22 cellular contexts compared by ENCODE assay signal in the genomic region with DNA sequence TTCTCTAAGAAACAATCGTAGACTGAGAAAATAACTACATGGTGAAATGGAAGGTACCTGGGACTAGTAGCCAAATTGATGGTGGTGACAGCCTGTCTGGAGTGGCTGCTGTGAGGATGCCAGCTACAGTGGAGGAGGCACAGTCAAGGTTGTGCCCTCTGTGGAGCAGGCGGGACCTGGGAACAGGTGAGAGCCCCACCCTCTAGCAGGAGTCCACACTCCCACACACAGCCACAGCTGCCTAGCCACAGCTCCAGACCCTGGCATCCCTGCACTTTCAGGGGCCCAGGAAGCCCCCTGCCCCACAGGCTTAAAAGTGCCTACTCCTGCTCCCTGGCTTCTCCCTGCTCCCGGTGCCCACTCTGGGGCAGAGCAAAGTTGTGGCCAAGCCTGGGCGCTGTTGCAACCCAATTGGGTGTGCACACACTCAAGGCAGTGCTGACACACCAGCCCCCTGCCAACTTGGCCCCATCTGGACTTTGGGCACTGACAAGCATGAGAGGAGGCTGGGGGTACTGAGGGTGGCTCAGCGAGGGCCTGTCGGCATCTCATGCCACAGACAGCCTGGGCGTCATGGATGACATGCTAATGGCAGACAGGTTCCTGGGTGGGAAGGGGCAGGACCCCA.
DNase-seq lines count a peak whose midpoint lies in the region; ATAC-seq, FAIRE-seq and TF ChIP-seq lines count a peak whose summit lies in the region.
"Had no signal": no experiment of that assay in that cellular context is flagged by ENCODE, and none has a peak within 500 bp of the region (broad histone marks: within the 10 kb centered on the region; RNA-seq: fewer than 3 reads in every experiment).

No MANE protein-coding gene starts in this region.

- no peaks in the 10 kb centered on the region for H3K27me3 ChIP-seq in naive thymus-derived CD4-positive, alpha-beta T cell (ENCODE audit: control insufficient read depth in 2 of 2, insufficient read depth in 2 of 2, low read length in 2 of 2)
- H3K27me3 ChIP-seq in spleen (replicated peaks in 1 of 7), result no peaks in the 10 kb centered on the region
- no peaks in the 10 kb centered on the region for H3K27me3 ChIP-seq in upper lobe of right lung
- no peaks in the 10 kb centered on the region for H3K27me3 ChIP-seq in endodermal cell (ENCODE audit: control insufficient read depth, insufficient read depth, low read length, poor library complexity, severe bottlenecking)
- H3K27me3 ChIP-seq: BLaER1 had no signal

- H3K4me1 ChIP-seq in kidney (ENCODE audit: control insufficient read depth in 1 of 2, insufficient read depth in 1 of 2, low read depth in 1 of 2, low read length in 2 of 2) (no peaks in the 10 kb centered on the region), spleen (no peaks in the 10 kb centered on the region), upper lobe of right lung (no peaks in the 10 kb centered on the region), endodermal cell (ENCODE audit: control insufficient read depth, insufficient read depth, low read length) (no peaks in the 10 kb centered on the region)
- no peaks in the 10 kb centered on the region for H3K4me1 ChIP-seq in naive thymus-derived CD4-positive, alpha-beta T cell (ENCODE audit: control insufficient read depth in 2 of 2, insufficient read depth in 2 of 2, low read length in 2 of 2)
- H3K4me1 ChIP-seq: BLaER1 had no signal

- no peaks in the 10 kb centered on the region for H3K36me3 ChIP-seq in kidney (ENCODE audit: control insufficient read depth in 1 of 2, insufficient read depth in 2 of 2, low read length in 2 of 2)
- no peaks in the 10 kb centered on the region for H3K36me3 ChIP-seq in naive thymus-derived CD4-positive, alpha-beta T cell (ENCODE audit: control insufficient read depth in 2 of 3, insufficient read depth in 3 of 3, low read length in 3 of 3)
- H3K36me3 ChIP-seq in spleen, result no peaks in the 10 kb centered on the region
- no peaks in the 10 kb centered on the region for H3K36me3 ChIP-seq in upper lobe of right lung
- H3K36me3 ChIP-seq in endodermal cell (ENCODE audit: control insufficient read depth, insufficient read depth, low read length), result no peaks in the 10 kb centered on the region
- H3K36me3 ChIP-seq: BLaER1 had no signal

- H3K27ac Mint-ChIP-seq in naive thymus-derived CD4-positive, alpha-beta T cell, result no peak overlapping the region
- H3K27ac Mint-ChIP-seq in endodermal cell, result no peak overlapping the region
- H3K27ac Mint-ChIP-seq: CD4-positive, alpha-beta memory T cell; GM23338 had no signal

- H3K9ac ChIP-seq in kidney (ENCODE audit: low read length in 2 of 2) (no peak overlapping the region), endodermal cell (ENCODE audit: extremely low read depth, low read length, poor library complexity, severe bottlenecking) (no peak overlapping the region)
- H3K9ac ChIP-seq: BLaER1 had no signal

- POLR2A ChIA-PET in naive thymus-derived CD4-positive, alpha-beta T cell (lab: Charles Lee), result no interaction called here

- H3K27ac ChIP-seq in kidney (ENCODE audit: low read depth in 2 of 2, low read length in 2 of 2), result no peak overlapping the region
- H3K27ac ChIP-seq in naive thymus-derived CD4-positive, alpha-beta T cell (ENCODE audit: low read depth, low read length), result no peak overlapping the region
- H3K27ac ChIP-seq in spleen, result no peak overlapping the region
- no peak overlapping the region for H3K27ac ChIP-seq in upper lobe of right lung
- H3K27ac ChIP-seq in endodermal cell (ENCODE audit: low read depth, low read length), result no peak overlapping the region
- H3K27ac ChIP-seq: BLaER1, HL-60 had no signal

- CTCF ChIA-PET in naive thymus-derived CD4-positive, alpha-beta T cell (lab: Charles Lee), result no interaction called here

- FAIRE-seq in kidney (lab: Jason Lieb, UNC), result no peak
- FAIRE-seq: GM12878, H54 had no signal

- peak; percentile 29 for ATAC-seq in naive thymus-derived CD4-positive, alpha-beta T cell
- ATAC-seq in upper lobe of right lung (peak; percentile 43), GM21619 (IDR thresholded peaks at IDR 0.05; ENCODE audit: unreplicated experiment) (no peak), HG03135 (IDR thresholded peaks at IDR 0.05; ENCODE audit: unreplicated experiment) (no peak)
- ATAC-seq: GM12878, GM23338 had no signal

- H3K9me3 Mint-ChIP-seq in naive thymus-derived CD4-positive, alpha-beta T cell, result peaks cover 0 to 6% (median 0%) of the 10 kb centered on the region in 11 donors
- no peaks in the 10 kb centered on the region for H3K9me3 Mint-ChIP-seq in endodermal cell
- H3K9me3 Mint-ChIP-seq: CD4-positive, alpha-beta memory T cell had no signal

- no peak for TF ChIP-seq POLR2A in spleen (IDR thresholded peaks at IDR 0.05)

- DNase-seq in kidney (peak; percentile 46), spleen (peak; percentile 67), upper lobe of right lung (no peak), endodermal cell (no peak)
- DNase-seq in naive thymus-derived CD4-positive, alpha-beta T cell, result no peak
- DNase-seq: 8988T; Calu3; CD4-positive, alpha-beta memory T cell; DMS 273 treated with DMSO at 0.1 percent for 48 hours; DMS53; DND-41; EL; HCEC 1CT; IMR-90 had no signal

- H3K9me3 ChIP-seq in kidney (ENCODE audit: control insufficient read depth in 1 of 2, low read length in 2 of 2), result no peaks in the 10 kb centered on the region
- H3K9me3 ChIP-seq in naive thymus-derived CD4-positive, alpha-beta T cell (ENCODE audit: control insufficient read depth in 2 of 3, low read length in 3 of 3), result no peaks in the 10 kb centered on the region
- peaks cover 0 to 8% (median 0%) of the 10 kb centered on the region in 8 donors for H3K9me3 ChIP-seq in spleen
- no peaks in the 10 kb centered on the region for H3K9me3 ChIP-seq in upper lobe of right lung
- no peaks in the 10 kb centered on the region for H3K9me3 ChIP-seq in endodermal cell (ENCODE audit: control insufficient read depth, low read length)
- H3K9me3 ChIP-seq: BLaER1 had no signal

- H3K4me3 ChIP-seq in kidney (ENCODE audit: low read length in 2 of 2) (no peak overlapping the region), spleen (no peak overlapping the region), upper lobe of right lung (no peak overlapping the region), endodermal cell (ENCODE audit: low read length) (no peak overlapping the region)
- H3K4me3 ChIP-seq in naive thymus-derived CD4-positive, alpha-beta T cell (ENCODE audit: low read length), result no peak overlapping the region
- H3K4me3 ChIP-seq: BLaER1, GM12878, GM23338 had no signal

- no peak overlapping the region for H3K4me3 Mint-ChIP-seq in naive thymus-derived CD4-positive, alpha-beta T cell
- no peak overlapping the region for H3K4me3 Mint-ChIP-seq in endodermal cell
- H3K4me3 Mint-ChIP-seq: CD14-positive monocyte; CD4-positive, alpha-beta memory T cell; GM23338 had no signal

- TF ChIP-seq CTCF in kidney (IDR thresholded peaks at IDR 0.05; ENCODE audit: borderline replicate concordance, extremely low read depth, insufficient read depth) (no peak), spleen (IDR thresholded peaks at IDR 0.05 in 8 of 11, conservative IDR thresholded peaks at IDR 0.05 in 3 of 11) (no peak), upper lobe of right lung (IDR thresholded peaks at IDR 0.05) (no peak), endodermal cell (conservative IDR thresholded peaks at IDR 0.05) (no peak)

- no peaks in the 10 kb centered on the region for H3K36me3 Mint-ChIP-seq in naive thymus-derived CD4-positive, alpha-beta T cell
- no peaks in the 10 kb centered on the region for H3K36me3 Mint-ChIP-seq in endodermal cell (ENCODE audit: low read depth)
- H3K36me3 Mint-ChIP-seq: CD14-positive monocyte; CD4-positive, alpha-beta memory T cell had no signal

- H3K27me3 Mint-ChIP-seq in naive thymus-derived CD4-positive, alpha-beta T cell, result no peaks in the 10 kb centered on the region
- H3K27me3 Mint-ChIP-seq in endodermal cell (ENCODE audit: insufficient read depth), result no peaks in the 10 kb centered on the region
- H3K27me3 Mint-ChIP-seq: CD4-positive, alpha-beta memory T cell had no signal

- H3K4me1 Mint-ChIP-seq in naive thymus-derived CD4-positive, alpha-beta T cell, result no peaks in the 10 kb centered on the region
- no peaks in the 10 kb centered on the region for H3K4me1 Mint-ChIP-seq in endodermal cell
- H3K4me1 Mint-ChIP-seq: CD14-positive monocyte; CD4-positive, alpha-beta memory T cell; GM23338 had no signal

- intact Hi-C loops in kidney (cut with DNase I) (no loop called here), spleen (cut with DNase I; ENCODE audit: low total_unique reads) (no loop called here), upper lobe of right lung (cut with DNase I) (no loop called here)
- intact Hi-C loops in naive thymus-derived CD4-positive, alpha-beta T cell (cut with micrococcal nuclease), result no loop called here

- 80 to 95% (median 88%) methylated on average over 4 to 7 of the region's 7 CpGs for WGBS in spleen, 5 donors
- WGBS in endodermal cell (ENCODE audit: insufficient coverage in 1 of 2, insufficient read length in 1 of 2), 2 experiments, result 91 to 100% methylated on average over 1 to 7 of the region's 7 CpGs

Comparison
In these comparisons a context has a peak if more than half of its experiments do, and no peak if none do; other contexts are left out.
1. DNase-seq: peak in kidney (single experiment) and spleen (single experiment); none in naive thymus-derived CD4-positive, alpha-beta T cell (0 of 9), upper lobe of right lung (single experiment) and endodermal cell (single experiment).
2. ATAC-seq: peak in naive thymus-derived CD4-positive, alpha-beta T cell (single experiment) and upper lobe of right lung (single experiment); none in GM21619 (single experiment) and HG03135 (single experiment).